17 cellular contexts compared by ENCODE assay signal in genomic region chr7:41976411-41976810, GRCh38.
DNase-seq lines count a peak whose midpoint lies in the region; ATAC-seq, FAIRE-seq and TF ChIP-seq lines count a peak whose summit lies in the region.
"Had no signal": no experiment of that assay in that cellular context is flagged by ENCODE, and none has a peak within 500 bp of the region (broad histone marks: within the 10 kb centered on the region; RNA-seq: fewer than 3 reads in every experiment).

No MANE protein-coding gene starts in this region.

- no peaks in the 10 kb centered on the region for H3K9me3 Mint-ChIP-seq in astrocyte (ENCODE audit: unreplicated experiment)
- no peaks in the 10 kb centered on the region for H3K9me3 Mint-ChIP-seq in CD4-positive, alpha-beta memory T cell
- H3K9me3 Mint-ChIP-seq: GM23338 had no signal

- ATAC-seq in psoas muscle (peak in 3 of 4 donors; percentile 46 to 69 (median 46)), upper lobe of right lung (no peak), GM18867 (IDR thresholded peaks at IDR 0.05; ENCODE audit: unreplicated experiment) (no peak), HG03097 (IDR thresholded peaks at IDR 0.05; ENCODE audit: low FRiP score, unreplicated experiment) (no peak)

- no peak overlapping the region for H3K4me3 Mint-ChIP-seq in astrocyte (ENCODE audit: unreplicated experiment)
- no peak overlapping the region for H3K4me3 Mint-ChIP-seq in CD4-positive, alpha-beta memory T cell
- H3K4me3 Mint-ChIP-seq: CD4-positive, CD25-positive, alpha-beta regulatory T cell; GM23338 had no signal

- no peak overlapping the region for H3K27ac Mint-ChIP-seq in astrocyte (ENCODE audit: unreplicated experiment)
- no peak overlapping the region for H3K27ac Mint-ChIP-seq in CD4-positive, alpha-beta memory T cell
- H3K27ac Mint-ChIP-seq: CD4-positive, CD25-positive, alpha-beta regulatory T cell had no signal

- intact Hi-C loops in kidney (cut with DNase I), result loop anchor here (10.0 kb wide), 1 partner anchor 858 kb away; no protein-coding TSS in a partner anchor
- intact Hi-C loops in psoas muscle (cut with DNase I), result loop anchor here (5.0 to 10.0 kb wide), 4 partner anchors 34 to 598 kb away; partner anchors contain the start of gene GLI3 (in 1 of the 2)
- intact Hi-C loops in upper lobe of right lung (cut with DNase I), result no loop called here
- intact Hi-C loops in CD4-positive, alpha-beta memory T cell (cut with micrococcal nuclease), result no loop called here

- H3K27me3 ChIP-seq in astrocyte (ENCODE audit: insufficient read depth, low read length), result no peaks in the 10 kb centered on the region
- no peaks in the 10 kb centered on the region for H3K27me3 ChIP-seq in psoas muscle (ENCODE audit: insufficient read depth in 3 of 3, low read length in 2 of 3)
- no peaks in the 10 kb centered on the region for H3K27me3 ChIP-seq in upper lobe of right lung
- H3K27me3 ChIP-seq in CD4-positive, alpha-beta memory T cell (ENCODE audit: insufficient read depth, low read length), result no peaks in the 10 kb centered on the region
- H3K27me3 ChIP-seq: BE2C had no signal

- no peaks in the 10 kb centered on the region for H3K36me3 Mint-ChIP-seq in astrocyte (ENCODE audit: low read depth, unreplicated experiment)
- no peaks in the 10 kb centered on the region for H3K36me3 Mint-ChIP-seq in CD4-positive, alpha-beta memory T cell
- H3K36me3 Mint-ChIP-seq: CD4-positive, CD25-positive, alpha-beta regulatory T cell had no signal

- H3K9ac ChIP-seq in astrocyte (ENCODE audit: low read length) (no peak overlapping the region), kidney (ENCODE audit: low read length in 2 of 2) (no peak overlapping the region)

- H3K9me3 ChIP-seq in astrocyte (ENCODE audit: insufficient read depth, low read depth, low read length), result no peaks in the 10 kb centered on the region
- H3K9me3 ChIP-seq in kidney (ENCODE audit: control insufficient read depth in 1 of 2, low read length in 2 of 2), result no peaks in the 10 kb centered on the region
- H3K9me3 ChIP-seq in psoas muscle, result no peaks in the 10 kb centered on the region
- H3K9me3 ChIP-seq in upper lobe of right lung, result no peaks in the 10 kb centered on the region
- H3K9me3 ChIP-seq in CD4-positive, alpha-beta memory T cell (ENCODE audit: control insufficient read depth in 1 of 2, low read length in 2 of 2), result no peaks in the 10 kb centered on the region
- H3K9me3 ChIP-seq: BE2C, Caco-2 had no signal

- H3K4me3 ChIP-seq in astrocyte (ENCODE audit: insufficient read depth, low read depth, low read length) (no peak overlapping the region), kidney (ENCODE audit: low read length in 2 of 2) (peak overlapping the region; percentile 24 to 36), psoas muscle (no peak overlapping the region), upper lobe of right lung (no peak overlapping the region)
- H3K4me3 ChIP-seq in CD4-positive, alpha-beta memory T cell (ENCODE audit: low read length in 2 of 2), result no peak overlapping the region
- H3K4me3 ChIP-seq: GM23338 had no signal

- no peak overlapping the region for H3K4me2 ChIP-seq in astrocyte (ENCODE audit: low read length)
- H3K4me2 ChIP-seq: GM23338 had no signal

- peaks cover under 1% of the 10 kb centered on the region for H3K4me1 Mint-ChIP-seq in astrocyte (ENCODE audit: low read depth, unreplicated experiment)
- no peaks in the 10 kb centered on the region for H3K4me1 Mint-ChIP-seq in CD4-positive, alpha-beta memory T cell
- H3K4me1 Mint-ChIP-seq: CD4-positive, CD25-positive, alpha-beta regulatory T cell had no signal

- FAIRE-seq in astrocyte (lab: Jason Lieb, UNC) (peak; percentile 37), kidney (lab: Jason Lieb, UNC) (no peak)
- FAIRE-seq: A204.1, D721Med, G401.6, GM12891, HTR-8/SVneo had no signal

- H3K36me3 ChIP-seq in astrocyte (ENCODE audit: insufficient read depth, low read length) (peaks cover 3% of the 10 kb centered on the region), kidney (ENCODE audit: control insufficient read depth in 1 of 2, insufficient read depth in 2 of 2, low read length in 2 of 2) (no peaks in the 10 kb centered on the region), psoas muscle (ENCODE audit: insufficient read depth in 1 of 2, low read depth in 1 of 2) (no peaks in the 10 kb centered on the region), upper lobe of right lung (no peaks in the 10 kb centered on the region)
- H3K36me3 ChIP-seq in CD4-positive, alpha-beta memory T cell (ENCODE audit: insufficient read depth, low read length), result no peaks in the 10 kb centered on the region
- H3K36me3 ChIP-seq: BE2C had no signal

- H2AFZ ChIP-seq in astrocyte (ENCODE audit: low read depth, low read length), result no peak overlapping the region
- H2AFZ ChIP-seq: GM23338 had no signal

- no peaks in the 10 kb centered on the region for H4K20me1 ChIP-seq in astrocyte (ENCODE audit: insufficient read depth, low read length)

- no peak for DNase-seq in astrocyte (ENCODE audit: low read depth)
- no peak for DNase-seq in kidney
- DNase-seq in psoas muscle, result no peak
- DNase-seq in upper lobe of right lung, result no peak
- DNase-seq in NCI-H524 (lab: John Stamatoyannopoulos, UW), result no peak
- DNase-seq in CD4-positive, alpha-beta memory T cell, result no peak
- DNase-seq: BE2C had no signal

- H3K27me3 Mint-ChIP-seq in astrocyte (ENCODE audit: low read depth, unreplicated experiment), result no peaks in the 10 kb centered on the region
- H3K27me3 Mint-ChIP-seq in CD4-positive, alpha-beta memory T cell, result peaks cover 0 to under 1% of the 10 kb centered on the region in 2 donors
- H3K27me3 Mint-ChIP-seq: CD4-positive, CD25-positive, alpha-beta regulatory T cell had no signal

- H3K27ac ChIP-seq in astrocyte (ENCODE audit: low read depth, low read length) (no peak overlapping the region), kidney (ENCODE audit: low read depth in 2 of 2, low read length in 2 of 2) (no peak overlapping the region), psoas muscle (peak overlapping the region; percentile 70), upper lobe of right lung (peak overlapping the region; percentile 7)
- H3K27ac ChIP-seq in CD4-positive, alpha-beta memory T cell (ENCODE audit: low read depth, low read length), result no peak overlapping the region

- no peaks in the 10 kb centered on the region for H3K79me2 ChIP-seq in astrocyte (ENCODE audit: insufficient read depth, low read length)

- CTCF ChIA-PET in CD4-positive, alpha-beta memory T cell (lab: Charles Lee; ENCODE audit: partially characterized antibody), result interaction anchor here (1.7 kb wide), 1 partner anchor 11 kb away, joined by 4 read pairs; no protein-coding TSS in a partner anchor

- 28 to 70% (median 44%) methylated on average over 2 of the region's 2 CpGs for WGBS in psoas muscle, 3 donors

- TF ChIP-seq CTCF in astrocyte (IDR thresholded peaks at IDR 0.05; ENCODE audit: insufficient read depth, low read depth, low read length) (no peak), kidney (IDR thresholded peaks at IDR 0.05; ENCODE audit: borderline replicate concordance, extremely low read depth, insufficient read depth) (no peak), psoas muscle (IDR thresholded peaks at IDR 0.05) (no peak), upper lobe of right lung (IDR thresholded peaks at IDR 0.05) (no peak)

- H3K4me1 ChIP-seq in astrocyte (ENCODE audit: insufficient read depth, low read length) (peaks cover 3% of the 10 kb centered on the region), kidney (ENCODE audit: control insufficient read depth in 1 of 2, insufficient read depth in 1 of 2, low read depth in 1 of 2, low read length in 2 of 2) (peaks cover 4 to 9% of the 10 kb centered on the region in 2 donors), psoas muscle (peaks cover 32% of the 10 kb centered on the region), upper lobe of right lung (peaks cover 26% of the 10 kb centered on the region)
- no peaks in the 10 kb centered on the region for H3K4me1 ChIP-seq in CD4-positive, alpha-beta memory T cell (ENCODE audit: insufficient read depth, low read length)
- H3K4me1 ChIP-seq: BE2C, Caco-2 had no signal

- POLR2A ChIA-PET in CD4-positive, alpha-beta memory T cell (lab: Charles Lee; ENCODE audit: partially characterized antibody), result no interaction called here

Comparison
In these comparisons a context has a peak if more than half of its experiments do, and no peak if none do; other contexts are left out.
1. H3K27ac ChIP-seq: peak in psoas muscle (single experiment) and upper lobe of right lung (single experiment); none in astrocyte (single experiment), kidney (0 of 2) and CD4-positive, alpha-beta memory T cell (single experiment).
2. H3K4me3 ChIP-seq: peak in kidney (2 of 2); none in astrocyte (single experiment), psoas muscle (single experiment), upper lobe of right lung (single experiment) and CD4-positive, alpha-beta memory T cell (0 of 2).
3. ATAC-seq: peak in psoas muscle (3 of 4); none in upper lobe of right lung (single experiment), GM18867 (single experiment) and HG03097 (single experiment).
4. intact Hi-C loops: an anchor here in kidney (10.0 kb wide) and psoas muscle (5.0 to 10.0 kb wide); none called in upper lobe of right lung and CD4-positive, alpha-beta memory T cell.